ENCODE assay signal across 8 cellular contexts in the genomic region with DNA sequence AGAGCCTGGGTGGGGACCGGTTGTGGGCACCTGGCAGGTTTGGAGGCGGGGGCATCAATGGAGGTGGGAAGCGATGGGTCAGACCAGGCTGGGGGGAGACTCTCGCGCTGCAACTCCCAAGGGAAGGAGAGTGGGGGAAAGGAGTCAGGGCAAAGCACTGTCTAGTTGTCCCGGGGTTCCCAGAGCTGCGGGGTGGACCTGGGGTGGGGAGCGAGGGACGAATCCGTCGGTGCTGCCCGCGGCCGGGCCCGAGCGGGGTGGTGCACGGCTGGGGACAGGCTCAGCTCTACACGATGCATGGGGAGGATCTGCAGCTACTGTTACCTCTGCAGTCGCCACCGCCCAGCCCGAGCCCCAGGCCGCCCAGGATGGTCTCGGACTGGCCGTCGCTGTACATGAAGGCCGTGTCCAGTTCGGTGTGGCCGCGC. TPM values are rescaled to one million over a fixed set of nuclear protein-coding genes. Genes with fewer than 3 reads are reported as not detected.
DNase-seq lines count a peak whose midpoint lies in the region; ATAC-seq and TF ChIP-seq lines count a peak whose summit lies in the region.

No MANE protein-coding gene starts in this region.

- peak overlapping the region; percentile 84 to 95 (median 90) for H3K4me3 Mint-ChIP-seq in naive B cell

- no peaks in the 10 kb centered on the region for H3F3A ChIP-seq in PC-9 (ENCODE audit: insufficient read depth, low read depth)

- whole genome bisulfite sequencing in ectodermal cell, 2 experiments = 1% methylated on average over 29 of the region's 29 CpGs

- H4K20me1 ChIP-seq in PC-9 (ENCODE audit: insufficient read depth) = peaks cover 6% of the 10 kb centered on the region; the same call in 1 of the 2 replicates

- H3K36me3 ChIP-seq in PC-9 (ENCODE audit: low read depth) (no peaks in the 10 kb centered on the region), ectodermal cell (ENCODE audit: control insufficient read depth, insufficient read depth, low read length) (peaks cover 20% of the 10 kb centered on the region)

- H3K9me3 ChIP-seq in PC-9 (ENCODE audit: insufficient read depth, low read depth) (no peaks in the 10 kb centered on the region), ectodermal cell (ENCODE audit: control insufficient read depth, low read length) (no peaks in the 10 kb centered on the region)

- no peaks in the 10 kb centered on the region for H3K27me3 ChIP-seq in PC-9 (ENCODE audit: insufficient read depth, low read depth)
- no peaks in the 10 kb centered on the region for H3K27me3 ChIP-seq in ectodermal cell (ENCODE audit: control insufficient read depth, insufficient read depth, low read length, poor library complexity, severe bottlenecking)

- peaks cover 55 to 62% (median 55%) of the 10 kb centered on the region in 3 donors for H3K4me1 Mint-ChIP-seq in naive B cell

- peaks cover 12% of the 10 kb centered on the region for H3K79me2 ChIP-seq in PC-9 (ENCODE audit: low read depth)

- TF ChIP-seq CTCF in C4-2B (conservative IDR thresholded peaks at IDR 0.05) (no peak), PC-9 (conservative IDR thresholded peaks at IDR 0.05) (no peak)

- H3K27ac ChIP-seq in C4-2B (peak overlapping the region; percentile 91), PC-9 (no peak overlapping the region), ectodermal cell (ENCODE audit: insufficient read depth, low read depth, low read length, poor library complexity, severe bottlenecking) (no peak overlapping the region)

- BruUV-seq in PC-9 (replicated peaks; lab: Mats Ljungman, UMichigan) = no TSS peak

- H3K4me1 ChIP-seq in PC-9 (replicated peaks; ENCODE audit: insufficient read depth) (peaks cover 11% of the 10 kb centered on the region), ectodermal cell (ENCODE audit: control insufficient read depth, insufficient read depth, low read length) (peaks cover 6% of the 10 kb centered on the region)

- peak in 1 of 2 experiments; percentile 60 for DNase-seq in PC-9
- DNase-seq in naive B cell = no peak
- no peak for DNase-seq in NOMO-1 treated with dmso at 0.1 percent for 144 hours (lab: John Stamatoyannopoulos, UW; ENCODE audit: unreplicated experiment)

- POLR2A ChIA-PET in PC-9 (lab: Charles Lee; ENCODE audit: unreplicated experiment) = interaction anchor here (0.9 kb wide), 1 partner anchor 134 kb away, joined by 3 read pairs; no protein-coding TSS in a partner anchor

- H3K4me3 ChIP-seq in PC-9 (peak overlapping the region; percentile 75), ectodermal cell (ENCODE audit: insufficient read depth, low read depth, low read length) (peak overlapping the region; percentile 75)

- peak overlapping the region in 5 of 6 donors; percentile 10 to 96 (median 86) for H3K27ac Mint-ChIP-seq in naive B cell

- intact Hi-C loops in PC-9 (cut with micrococcal nuclease; ENCODE audit: unreplicated experiment) = loop anchor here (5.0 kb wide), 1 partner anchor 59 kb away; the partner anchor contains the start of genes EMC1 and MRTO4

- no peaks in the 10 kb centered on the region for H3K9me2 ChIP-seq in PC-9 (ENCODE audit: insufficient read depth)

- H2AFZ ChIP-seq in PC-9 = peak overlapping the region; percentile 86

- H3K27me3 Mint-ChIP-seq in naive B cell = no peaks in the 10 kb centered on the region

- H3K4me2 ChIP-seq in PC-9 = peak overlapping the region; percentile 87

- peaks cover 0 to 9% of the 10 kb centered on the region in 2 donors for H3K36me3 Mint-ChIP-seq in naive B cell

- ATAC-seq in GM21786 (IDR thresholded peaks at IDR 0.05; ENCODE audit: unreplicated experiment) (peak; percentile 4), naive B cell (ENCODE audit: low read depth in 2 of 2) (no peak), HG03442 (IDR thresholded peaks at IDR 0.05; ENCODE audit: unreplicated experiment) (no peak), GM18861 (IDR thresholded peaks at IDR 0.05; ENCODE audit: unreplicated experiment) (no peak)

- H3K9me3 Mint-ChIP-seq in naive B cell = no peaks in the 10 kb centered on the region

- CTCF ChIA-PET in PC-9 (lab: Charles Lee) = interaction anchor here (0.6 kb wide), 1 partner anchor 60 kb away, joined by 3 read pairs; the partner anchor contains the start of genes EMC1 and MRTO4

RNA-seq across cellular contexts. Expression of gene AKR7A2, which starts 0.4 kb away (rescaled TPM):
- 79.6 and 114 TPM in 2 replicates for total RNA-seq in PC-9 (2021)
- polyA plus RNA-seq in ectodermal cell (2013, experiment 1 of 4) = 56.9 TPM
- polyA plus RNA-seq in ectodermal cell (2013, experiment 2 of 4) = 55.9 TPM
- polyA plus RNA-seq in ectodermal cell (2013, experiment 3 of 4) = 47.6 TPM
- 50.3 TPM for polyA plus RNA-seq in ectodermal cell (2013, experiment 4 of 4)
- 100 to 1,000 TPM in 4 of 6 donors, 10 to 100 TPM in 2; 93.3 to 149 (median 105) TPM for polyA plus RNA-seq in naive B cell (ENCODE audit: low read depth in 6 of 6)

RNA-seq across cellular contexts. Expression of gene SLC66A1, which starts 0.6 kb away (rescaled TPM):
- 13.8 and 15.1 TPM in 2 replicates for total RNA-seq in PC-9 (2021)
- polyA plus RNA-seq in ectodermal cell (2013, experiment 1 of 4) = 21.7 TPM
- polyA plus RNA-seq in ectodermal cell (2013, experiment 2 of 4) = 24.4 TPM
- 21.2 TPM for polyA plus RNA-seq in ectodermal cell (2013, experiment 3 of 4)
- polyA plus RNA-seq in ectodermal cell (2013, experiment 4 of 4) = 19.4 TPM
- polyA plus RNA-seq in naive B cell (ENCODE audit: low read depth in 6 of 6) = 1 to 10 TPM in 5 of 6 donors, not detected in 1; 5.6 to 8.8 (median 6.3) TPM

RNA-seq across cellular contexts. Expression of gene AKR7A3, which starts 22.9 kb away (rescaled TPM):
- total RNA-seq in PC-9 (2021) = 1.9 and 2.5 TPM in 2 replicates
- 1.2 TPM for polyA plus RNA-seq in ectodermal cell (2013, experiment 1 of 4)
- polyA plus RNA-seq in ectodermal cell (2013, experiment 2 of 4) = 1.9 TPM
- 1.2 TPM for polyA plus RNA-seq in ectodermal cell (2013, experiment 3 of 4)
- polyA plus RNA-seq in ectodermal cell (2013, experiment 4 of 4) = 0.93 TPM
- polyA plus RNA-seq in naive B cell (ENCODE audit: low read depth in 6 of 6) = under 1 TPM in 1 of 6 donors, not detected in 5; 0.21 TPM

RNA-seq across cellular contexts. Expression of gene MRTO4, which starts 59.9 kb away (rescaled TPM):
- total RNA-seq in PC-9 (2021) = 29.0 and 32.4 TPM in 2 replicates
- 41.8 TPM for polyA plus RNA-seq in ectodermal cell (2013, experiment 1 of 4)
- polyA plus RNA-seq in ectodermal cell (2013, experiment 2 of 4) = 43.0 TPM
- polyA plus RNA-seq in ectodermal cell (2013, experiment 3 of 4) = 29.5 TPM
- 30.6 TPM for polyA plus RNA-seq in ectodermal cell (2013, experiment 4 of 4)
- polyA plus RNA-seq in naive B cell (ENCODE audit: low read depth in 6 of 6) = 10 to 100 TPM; 26.4 to 30.3 (median 27.3) TPM
